Comparison of ENCODE assay signal across 1 cellular context in genomic region chr16:68113059-68113757, GRCh38.
TF ChIP-seq lines count a peak whose summit lies in the region.

No MANE protein-coding gene starts in this region.

TF ChIP-seq in HepG2, 621 proteins besides CTCF, POLR2A, EP300 and RAD21 (continued from another document and continues in another):
- TF ChIP-seq, protein P1, sequence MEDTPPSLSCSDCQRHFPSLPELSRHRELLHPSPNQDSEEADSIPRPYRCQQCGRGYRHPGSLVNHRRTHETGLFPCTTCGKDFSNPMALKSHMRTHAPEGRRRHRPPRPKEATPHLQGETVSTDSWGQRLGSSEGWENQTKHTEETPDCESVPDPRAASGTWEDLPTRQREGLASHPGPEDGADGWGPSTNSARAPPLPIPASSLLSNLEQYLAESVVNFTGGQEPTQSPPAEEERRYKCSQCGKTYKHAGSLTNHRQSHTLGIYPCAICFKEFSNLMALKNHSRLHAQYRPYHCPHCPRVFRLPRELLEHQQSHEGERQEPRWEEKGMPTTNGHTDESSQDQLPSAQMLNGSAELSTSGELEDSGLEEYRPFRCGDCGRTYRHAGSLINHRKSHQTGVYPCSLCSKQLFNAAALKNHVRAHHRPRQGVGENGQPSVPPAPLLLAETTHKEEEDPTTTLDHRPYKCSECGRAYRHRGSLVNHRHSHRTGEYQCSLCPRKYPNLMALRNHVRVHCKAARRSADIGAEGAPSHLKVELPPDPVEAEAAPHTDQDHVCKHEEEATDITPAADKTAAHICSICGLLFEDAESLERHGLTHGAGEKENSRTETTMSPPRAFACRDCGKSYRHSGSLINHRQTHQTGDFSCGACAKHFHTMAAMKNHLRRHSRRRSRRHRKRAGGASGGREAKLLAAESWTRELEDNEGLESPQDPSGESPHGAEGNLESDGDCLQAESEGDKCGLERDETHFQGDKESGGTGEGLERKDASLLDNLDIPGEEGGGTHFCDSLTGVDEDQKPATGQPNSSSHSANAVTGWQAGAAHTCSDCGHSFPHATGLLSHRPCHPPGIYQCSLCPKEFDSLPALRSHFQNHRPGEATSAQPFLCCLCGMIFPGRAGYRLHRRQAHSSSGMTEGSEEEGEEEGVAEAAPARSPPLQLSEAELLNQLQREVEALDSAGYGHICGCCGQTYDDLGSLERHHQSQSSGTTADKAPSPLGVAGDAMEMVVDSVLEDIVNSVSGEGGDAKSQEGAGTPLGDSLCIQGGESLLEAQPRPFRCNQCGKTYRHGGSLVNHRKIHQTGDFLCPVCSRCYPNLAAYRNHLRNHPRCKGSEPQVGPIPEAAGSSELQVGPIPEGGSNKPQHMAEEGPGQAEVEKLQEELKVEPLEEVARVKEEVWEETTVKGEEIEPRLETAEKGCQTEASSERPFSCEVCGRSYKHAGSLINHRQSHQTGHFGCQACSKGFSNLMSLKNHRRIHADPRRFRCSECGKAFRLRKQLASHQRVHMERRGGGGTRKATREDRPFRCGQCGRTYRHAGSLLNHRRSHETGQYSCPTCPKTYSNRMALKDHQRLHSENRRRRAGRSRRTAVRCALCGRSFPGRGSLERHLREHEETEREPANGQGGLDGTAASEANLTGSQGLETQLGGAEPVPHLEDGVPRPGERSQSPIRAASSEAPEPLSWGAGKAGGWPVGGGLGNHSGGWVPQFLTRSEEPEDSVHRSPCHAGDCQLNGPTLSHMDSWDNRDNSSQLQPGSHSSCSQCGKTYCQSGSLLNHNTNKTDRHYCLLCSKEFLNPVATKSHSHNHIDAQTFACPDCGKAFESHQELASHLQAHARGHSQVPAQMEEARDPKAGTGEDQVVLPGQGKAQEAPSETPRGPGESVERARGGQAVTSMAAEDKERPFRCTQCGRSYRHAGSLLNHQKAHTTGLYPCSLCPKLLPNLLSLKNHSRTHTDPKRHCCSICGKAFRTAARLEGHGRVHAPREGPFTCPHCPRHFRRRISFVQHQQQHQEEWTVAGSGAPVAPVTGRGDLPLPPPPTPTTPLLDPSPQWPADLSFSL (CRISPR knock-in tag; IDR thresholded peaks at IDR 0.05), result peak; percentile 70; the same call in 1 of the 2 replicates
- TF ChIP-seq, protein P2, sequence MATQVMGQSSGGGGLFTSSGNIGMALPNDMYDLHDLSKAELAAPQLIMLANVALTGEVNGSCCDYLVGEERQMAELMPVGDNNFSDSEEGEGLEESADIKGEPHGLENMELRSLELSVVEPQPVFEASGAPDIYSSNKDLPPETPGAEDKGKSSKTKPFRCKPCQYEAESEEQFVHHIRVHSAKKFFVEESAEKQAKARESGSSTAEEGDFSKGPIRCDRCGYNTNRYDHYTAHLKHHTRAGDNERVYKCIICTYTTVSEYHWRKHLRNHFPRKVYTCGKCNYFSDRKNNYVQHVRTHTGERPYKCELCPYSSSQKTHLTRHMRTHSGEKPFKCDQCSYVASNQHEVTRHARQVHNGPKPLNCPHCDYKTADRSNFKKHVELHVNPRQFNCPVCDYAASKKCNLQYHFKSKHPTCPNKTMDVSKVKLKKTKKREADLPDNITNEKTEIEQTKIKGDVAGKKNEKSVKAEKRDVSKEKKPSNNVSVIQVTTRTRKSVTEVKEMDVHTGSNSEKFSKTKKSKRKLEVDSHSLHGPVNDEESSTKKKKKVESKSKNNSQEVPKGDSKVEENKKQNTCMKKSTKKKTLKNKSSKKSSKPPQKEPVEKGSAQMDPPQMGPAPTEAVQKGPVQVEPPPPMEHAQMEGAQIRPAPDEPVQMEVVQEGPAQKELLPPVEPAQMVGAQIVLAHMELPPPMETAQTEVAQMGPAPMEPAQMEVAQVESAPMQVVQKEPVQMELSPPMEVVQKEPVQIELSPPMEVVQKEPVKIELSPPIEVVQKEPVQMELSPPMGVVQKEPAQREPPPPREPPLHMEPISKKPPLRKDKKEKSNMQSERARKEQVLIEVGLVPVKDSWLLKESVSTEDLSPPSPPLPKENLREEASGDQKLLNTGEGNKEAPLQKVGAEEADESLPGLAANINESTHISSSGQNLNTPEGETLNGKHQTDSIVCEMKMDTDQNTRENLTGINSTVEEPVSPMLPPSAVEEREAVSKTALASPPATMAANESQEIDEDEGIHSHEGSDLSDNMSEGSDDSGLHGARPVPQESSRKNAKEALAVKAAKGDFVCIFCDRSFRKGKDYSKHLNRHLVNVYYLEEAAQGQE (IDR thresholded peaks at IDR 0.05; ENCODE audit: borderline replicate concordance in 1 of 2, low read depth in 1 of 2, low read length in 2 of 2), result peak in 1 of 2 experiments; percentile 34; a peak in 2 of 4 replicates
- TF ChIP-seq, protein P3, sequence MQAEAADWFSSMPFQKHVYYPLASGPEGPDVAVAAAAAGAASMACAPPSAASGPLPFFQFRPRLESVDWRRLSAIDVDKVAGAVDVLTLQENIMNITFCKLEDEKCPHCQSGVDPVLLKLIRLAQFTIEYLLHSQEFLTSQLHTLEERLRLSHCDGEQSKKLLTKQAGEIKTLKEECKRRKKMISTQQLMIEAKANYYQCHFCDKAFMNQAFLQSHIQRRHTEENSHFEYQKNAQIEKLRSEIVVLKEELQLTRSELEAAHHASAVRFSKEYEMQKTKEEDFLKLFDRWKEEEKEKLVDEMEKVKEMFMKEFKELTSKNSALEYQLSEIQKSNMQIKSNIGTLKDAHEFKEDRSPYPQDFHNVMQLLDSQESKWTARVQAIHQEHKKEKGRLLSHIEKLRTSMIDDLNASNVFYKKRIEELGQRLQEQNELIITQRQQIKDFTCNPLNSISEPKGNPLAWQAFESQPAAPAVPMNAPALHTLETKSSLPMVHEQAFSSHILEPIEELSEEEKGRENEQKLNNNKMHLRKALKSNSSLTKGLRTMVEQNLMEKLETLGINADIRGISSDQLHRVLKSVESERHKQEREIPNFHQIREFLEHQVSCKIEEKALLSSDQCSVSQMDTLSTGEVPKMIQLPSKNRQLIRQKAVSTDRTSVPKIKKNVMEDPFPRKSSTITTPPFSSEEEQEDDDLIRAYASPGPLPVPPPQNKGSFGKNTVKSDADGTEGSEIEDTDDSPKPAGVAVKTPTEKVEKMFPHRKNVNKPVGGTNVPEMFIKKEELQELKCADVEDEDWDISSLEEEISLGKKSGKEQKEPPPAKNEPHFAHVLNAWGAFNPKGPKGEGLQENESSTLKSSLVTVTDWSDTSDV (CRISPR knock-in tag; IDR thresholded peaks at IDR 0.05), result no peak
- TF ChIP-seq ZNF609 (CRISPR knock-in tag; IDR thresholded peaks at IDR 0.05; ENCODE audit: borderline replicate concordance), result peak; percentile 74; the same call in 1 of the 2 replicates
- 0 out of 2 replicates have a peak, but pooled peaks have one; percentile 22 for TF ChIP-seq YEATS4 (CRISPR knock-in tag; IDR thresholded peaks at IDR 0.05; ENCODE audit: borderline replicate concordance)
- TF ChIP-seq SP2 (CRISPR knock-in tag; IDR thresholded peaks at IDR 0.05), result no peak
- 0 out of 2 replicates have a peak, but pooled peaks have one; percentile 82 for TF ChIP-seq ZNF318 (CRISPR knock-in tag; IDR thresholded peaks at IDR 0.05)
- no peak for TF ChIP-seq KLF12 (CRISPR knock-in tag; IDR thresholded peaks at IDR 0.05; ENCODE audit: borderline replicate concordance)
- TF ChIP-seq ZSCAN31 (CRISPR knock-in tag; IDR thresholded peaks at IDR 0.05; ENCODE audit: low read depth), result no peak
- TF ChIP-seq ZNF564 (CRISPR knock-in tag; IDR thresholded peaks at IDR 0.05), result no peak
- TF ChIP-seq ZNF691 (CRISPR knock-in tag; IDR thresholded peaks at IDR 0.05; ENCODE audit: borderline replicate concordance, low read depth), result no peak
- peak; percentile 64; the same call in 1 of the 2 replicates for TF ChIP-seq YEATS2 (CRISPR knock-in tag; IDR thresholded peaks at IDR 0.05; ENCODE audit: borderline replicate concordance)
- TF ChIP-seq ZBTB3 (CRISPR knock-in tag; IDR thresholded peaks at IDR 0.05; ENCODE audit: borderline replicate concordance, low read depth), result peak; percentile 72; the same call in 1 of the 2 replicates
- TF ChIP-seq, protein P4, sequence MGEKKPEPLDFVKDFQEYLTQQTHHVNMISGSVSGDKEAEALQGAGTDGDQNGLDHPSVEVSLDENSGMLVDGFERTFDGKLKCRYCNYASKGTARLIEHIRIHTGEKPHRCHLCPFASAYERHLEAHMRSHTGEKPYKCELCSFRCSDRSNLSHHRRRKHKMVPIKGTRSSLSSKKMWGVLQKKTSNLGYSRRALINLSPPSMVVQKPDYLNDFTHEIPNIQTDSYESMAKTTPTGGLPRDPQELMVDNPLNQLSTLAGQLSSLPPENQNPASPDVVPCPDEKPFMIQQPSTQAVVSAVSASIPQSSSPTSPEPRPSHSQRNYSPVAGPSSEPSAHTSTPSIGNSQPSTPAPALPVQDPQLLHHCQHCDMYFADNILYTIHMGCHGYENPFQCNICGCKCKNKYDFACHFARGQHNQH (CRISPR knock-in tag; IDR thresholded peaks at IDR 0.05), result peak; percentile 67
